Comparison of ENCODE assay signal across 22 cellular contexts in the genomic region with DNA sequence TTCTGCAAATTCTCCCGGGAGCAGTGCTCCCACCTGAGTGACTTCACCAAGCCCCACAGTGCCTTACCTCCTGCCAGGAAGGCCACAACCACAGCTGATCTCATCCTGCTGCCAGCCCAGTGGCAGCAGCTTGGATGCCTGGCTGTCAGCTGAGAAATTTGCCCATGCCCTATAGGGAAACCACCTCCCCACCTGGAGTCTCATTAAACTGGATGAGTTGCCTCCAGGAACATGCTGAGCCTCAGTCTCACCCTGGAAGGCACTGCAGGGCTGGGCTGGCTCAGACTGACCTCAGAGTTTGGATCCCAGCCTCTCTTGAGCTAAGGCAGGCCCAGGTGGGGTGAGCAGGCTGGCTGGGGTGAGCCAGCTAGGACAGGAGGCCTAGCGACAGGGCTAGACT. TPM values are rescaled to one million over a fixed set of nuclear protein-coding genes. Genes with fewer than 3 reads are reported as not detected.
"Had no signal": no experiment of that assay in that cellular context is flagged by ENCODE, and none has a peak within 500 bp of the region (broad histone marks: within the 10 kb centered on the region; RNA-seq: fewer than 3 reads in every experiment).

No MANE protein-coding gene starts in this region.

- H3K36me3 ChIP-seq: gastrocnemius medialis, transverse colon, uterus had no signal

- H3K4me1 ChIP-seq: transverse colon, uterus had no signal

- H3K4me3 ChIP-seq: coronary artery, gastrocnemius medialis, hepatocyte, lung, transverse colon, uterus had no signal

- DNase-seq: activated CD4-positive, alpha-beta memory T cell treated with anti-CD3 and anti-CD28 coated beads, Interleukin-2, amount 10 ng/mL, durations not matched to agents 7 days and 5 days; activated CD4-positive, alpha-beta T cell treated with anti-CD3 and anti-CD28 coated beads for 48 hours; activated CD4-positive, CD25-positive, alpha-beta regulatory T cell; activated CD8-positive, alpha-beta memory T cell treated with anti-CD3 and anti-CD28 coated beads, Interleukin-2, amount 10 ng/mL, durations not matched to agents 7 days and 5 days; activated naive CD4-positive, alpha-beta T cell; activated naive CD8-positive, alpha-beta T cell treated with anti-CD3 and anti-CD28 coated beads, Interleukin-2, amount 10 ng/mL, durations not matched to agents 7 days and 5 days; amygdala; central memory CD4-positive, alpha-beta T cell; erythroblast; gastrocnemius medialis; left colon; midbrain; nephron progenitor cell; nucleus accumbens; stimulated activated CD4-positive, alpha-beta T cell treated with anti-CD3 and anti-CD28 coated beads, Interleukin-2, amount 100 ng/mL, for 24 hours; stimulated activated naive CD8-positive, alpha-beta T cell treated with anti-CD3 and anti-CD28 coated beads, Interleukin-15, Interleukin-2, amounts not matched to agents 100 U/mL and 50 U/mL, for 24 hours; T1000; transverse colon; uterus had no signal

- ATAC-seq: activated CD8-positive, alpha-beta memory T cell treated with anti-CD3 and anti-CD28 coated beads, Interleukin-2, amount 10 ng/mL, durations not matched to agents 7 days and 5 days; gastrocnemius medialis; left colon had no signal

- H3K27me3 ChIP-seq: gastrocnemius medialis, hepatocyte, transverse colon, uterus had no signal

- H3K9me3 ChIP-seq: gastrocnemius medialis, transverse colon, uterus had no signal

- H3K27ac ChIP-seq: coronary artery, gastrocnemius medialis, hepatocyte, uterus had no signal

RNA-seq across cellular contexts. Expression of a gene that starts 23.3 kb away (rescaled TPM):
- total RNA-seq: activated CD4-positive, alpha-beta memory T cell treated with anti-CD3 and anti-CD28 coated beads, Interleukin-2, amount 10 ng/mL, durations not matched to agents 7 days and 5 days had no signal
